In the genomic region with DNA sequence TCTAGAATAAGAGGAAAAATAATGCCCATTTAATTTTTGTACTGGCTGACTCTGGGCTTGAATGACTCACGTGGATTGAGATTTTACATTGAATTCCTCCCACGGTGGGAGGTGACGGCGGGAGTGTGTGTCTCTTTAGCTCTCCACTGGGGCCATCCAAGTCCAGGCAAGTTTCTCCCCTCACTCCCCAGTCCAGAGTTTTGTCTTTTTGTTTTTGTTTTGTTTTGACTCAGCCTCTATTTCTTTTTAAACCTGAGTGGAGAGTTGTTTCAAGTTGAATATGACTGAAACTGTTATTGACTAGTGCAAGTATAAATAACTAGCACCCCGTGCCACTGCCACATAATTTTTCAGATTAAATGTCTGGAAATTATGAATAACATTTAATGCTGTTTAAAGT, we compare ENCODE assay signal across 1 cellular context.
TF ChIP-seq lines count a peak whose summit lies in the region.

No MANE protein-coding gene starts in this region.

TF ChIP-seq in GM12878, 131 proteins besides CTCF, POLR2A, EP300 and RAD21:
- TF ChIP-seq, protein P1, sequence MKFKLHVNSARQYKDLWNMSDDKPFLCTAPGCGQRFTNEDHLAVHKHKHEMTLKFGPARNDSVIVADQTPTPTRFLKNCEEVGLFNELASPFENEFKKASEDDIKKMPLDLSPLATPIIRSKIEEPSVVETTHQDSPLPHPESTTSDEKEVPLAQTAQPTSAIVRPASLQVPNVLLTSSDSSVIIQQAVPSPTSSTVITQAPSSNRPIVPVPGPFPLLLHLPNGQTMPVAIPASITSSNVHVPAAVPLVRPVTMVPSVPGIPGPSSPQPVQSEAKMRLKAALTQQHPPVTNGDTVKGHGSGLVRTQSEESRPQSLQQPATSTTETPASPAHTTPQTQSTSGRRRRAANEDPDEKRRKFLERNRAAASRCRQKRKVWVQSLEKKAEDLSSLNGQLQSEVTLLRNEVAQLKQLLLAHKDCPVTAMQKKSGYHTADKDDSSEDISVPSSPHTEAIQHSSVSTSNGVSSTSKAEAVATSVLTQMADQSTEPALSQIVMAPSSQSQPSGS (IDR thresholded peaks at IDR 0.05; ENCODE audit: low read length), result 0 out of 2 replicates have a peak, but pooled peaks have one; percentile 41
- TF ChIP-seq NR2F1 (conservative IDR thresholded peaks at IDR 0.05) (no peak), TCF12 (IDR thresholded peaks at IDR 0.05; ENCODE audit: low read depth, low read length) (no peak), NFYA (IDR thresholded peaks at IDR 0.05; ENCODE audit: borderline replicate concordance, low read depth, low read length) (no peak), FOXM1 (IDR thresholded peaks at IDR 0.05; ENCODE audit: low read depth, low read length) (peak; percentile 28; the same call in 1 of the 2 replicates), SMAD5 (IDR thresholded peaks at IDR 0.05; ENCODE audit: low read depth) (no peak), IKZF2 (IDR thresholded peaks at IDR 0.05) (peak; percentile 67 to 74), SIN3A (IDR thresholded peaks at IDR 0.05; ENCODE audit: low read depth, low read length) (no peak), JUND (IDR thresholded peaks at IDR 0.05; ENCODE audit: low read depth, low read length) (peak; percentile 82), NFIC (IDR thresholded peaks at IDR 0.05; ENCODE audit: low read depth, low read length) (peak; percentile 45; the same call in 1 of the 2 replicates), SUZ12 (IDR thresholded peaks at IDR 0.05; ENCODE audit: unreplicated experiment) (no peak), ETV6 (conservative IDR thresholded peaks at IDR 0.05 in 1 of 2, IDR thresholded peaks at IDR 0.05 in 1 of 2; ENCODE audit: borderline replicate concordance in 1 of 2, low read depth in 1 of 2) (0 out of 4 replicates have a peak, but pooled peaks of 1 of the 2 experiments have one; percentile 16), MTA2 (IDR thresholded peaks at IDR 0.05; ENCODE audit: low read depth) (peak; percentile 47), BHLHE40 (IDR thresholded peaks at IDR 0.05; ENCODE audit: borderline replicate concordance in 1 of 2, low read depth in 2 of 2, low read length in 1 of 2) (peak; percentile 51 to 54; a peak in 3 of 4 replicates), ATF7 (IDR thresholded peaks at IDR 0.05; ENCODE audit: low read depth) (peak; percentile 37; the same call in 1 of the 2 replicates), IKZF1 (conservative IDR thresholded peaks at IDR 0.05) (peak; percentile 32; the same call in 1 of the 2 replicates), RCOR1 (conservative IDR thresholded peaks at IDR 0.05; ENCODE audit: low read depth, low read length) (no peak), JUNB (IDR thresholded peaks at IDR 0.05) (peak; percentile 85), ZNF274 (IDR thresholded peaks at IDR 0.05; ENCODE audit: insufficient read depth, insufficient read length) (no peak), POU2F2 (IDR thresholded peaks at IDR 0.05; ENCODE audit: borderline replicate concordance, low read depth, low read length) (no peak), HDGF (IDR thresholded peaks at IDR 0.05) (no peak), NBN (IDR thresholded peaks at IDR 0.05) (no peak), RUNX3 (IDR thresholded peaks at IDR 0.05; ENCODE audit: low read length) (peak; percentile 41; the same call in 1 of the 2 replicates), MEF2A (IDR thresholded peaks at IDR 0.05; ENCODE audit: insufficient read depth, low read depth, low read length) (peak; percentile 71; the same call in 1 of the 2 replicates), MTA3 (IDR thresholded peaks at IDR 0.05; ENCODE audit: borderline replicate concordance, low read length) (peak; percentile 33; the same call in 1 of the 2 replicates), BRCA1 (IDR thresholded peaks at IDR 0.05; ENCODE audit: low read depth, low read length) (no peak)
- TF ChIP-seq, protein P2, sequence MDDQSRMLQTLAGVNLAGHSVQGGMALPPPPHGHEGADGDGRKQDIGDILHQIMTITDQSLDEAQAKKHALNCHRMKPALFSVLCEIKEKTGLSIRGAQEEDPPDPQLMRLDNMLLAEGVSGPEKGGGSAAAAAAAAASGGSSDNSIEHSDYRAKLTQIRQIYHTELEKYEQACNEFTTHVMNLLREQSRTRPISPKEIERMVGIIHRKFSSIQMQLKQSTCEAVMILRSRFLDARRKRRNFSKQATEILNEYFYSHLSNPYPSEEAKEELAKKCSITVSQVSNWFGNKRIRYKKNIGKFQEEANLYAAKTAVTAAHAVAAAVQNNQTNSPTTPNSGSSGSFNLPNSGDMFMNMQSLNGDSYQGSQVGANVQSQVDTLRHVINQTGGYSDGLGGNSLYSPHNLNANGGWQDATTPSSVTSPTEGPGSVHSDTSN (IDR thresholded peaks at IDR 0.05; ENCODE audit: insufficient replicate concordance, low read depth, low read length), result no peak
- TF ChIP-seq, protein P3, sequence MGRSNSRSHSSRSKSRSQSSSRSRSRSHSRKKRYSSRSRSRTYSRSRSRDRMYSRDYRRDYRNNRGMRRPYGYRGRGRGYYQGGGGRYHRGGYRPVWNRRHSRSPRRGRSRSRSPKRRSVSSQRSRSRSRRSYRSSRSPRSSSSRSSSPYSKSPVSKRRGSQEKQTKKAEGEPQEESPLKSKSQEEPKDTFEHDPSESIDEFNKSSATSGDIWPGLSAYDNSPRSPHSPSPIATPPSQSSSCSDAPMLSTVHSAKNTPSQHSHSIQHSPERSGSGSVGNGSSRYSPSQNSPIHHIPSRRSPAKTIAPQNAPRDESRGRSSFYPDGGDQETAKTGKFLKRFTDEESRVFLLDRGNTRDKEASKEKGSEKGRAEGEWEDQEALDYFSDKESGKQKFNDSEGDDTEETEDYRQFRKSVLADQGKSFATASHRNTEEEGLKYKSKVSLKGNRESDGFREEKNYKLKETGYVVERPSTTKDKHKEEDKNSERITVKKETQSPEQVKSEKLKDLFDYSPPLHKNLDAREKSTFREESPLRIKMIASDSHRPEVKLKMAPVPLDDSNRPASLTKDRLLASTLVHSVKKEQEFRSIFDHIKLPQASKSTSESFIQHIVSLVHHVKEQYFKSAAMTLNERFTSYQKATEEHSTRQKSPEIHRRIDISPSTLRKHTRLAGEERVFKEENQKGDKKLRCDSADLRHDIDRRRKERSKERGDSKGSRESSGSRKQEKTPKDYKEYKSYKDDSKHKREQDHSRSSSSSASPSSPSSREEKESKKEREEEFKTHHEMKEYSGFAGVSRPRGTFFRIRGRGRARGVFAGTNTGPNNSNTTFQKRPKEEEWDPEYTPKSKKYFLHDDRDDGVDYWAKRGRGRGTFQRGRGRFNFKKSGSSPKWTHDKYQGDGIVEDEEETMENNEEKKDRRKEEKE (IDR thresholded peaks at IDR 0.05), result no peak
- TF ChIP-seq, protein P4, sequence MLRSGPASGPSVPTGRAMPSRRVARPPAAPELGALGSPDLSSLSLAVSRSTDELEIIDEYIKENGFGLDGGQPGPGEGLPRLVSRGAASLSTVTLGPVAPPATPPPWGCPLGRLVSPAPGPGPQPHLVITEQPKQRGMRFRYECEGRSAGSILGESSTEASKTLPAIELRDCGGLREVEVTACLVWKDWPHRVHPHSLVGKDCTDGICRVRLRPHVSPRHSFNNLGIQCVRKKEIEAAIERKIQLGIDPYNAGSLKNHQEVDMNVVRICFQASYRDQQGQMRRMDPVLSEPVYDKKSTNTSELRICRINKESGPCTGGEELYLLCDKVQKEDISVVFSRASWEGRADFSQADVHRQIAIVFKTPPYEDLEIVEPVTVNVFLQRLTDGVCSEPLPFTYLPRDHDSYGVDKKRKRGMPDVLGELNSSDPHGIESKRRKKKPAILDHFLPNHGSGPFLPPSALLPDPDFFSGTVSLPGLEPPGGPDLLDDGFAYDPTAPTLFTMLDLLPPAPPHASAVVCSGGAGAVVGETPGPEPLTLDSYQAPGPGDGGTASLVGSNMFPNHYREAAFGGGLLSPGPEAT (IDR thresholded peaks at IDR 0.05; ENCODE audit: low read depth), result peak; percentile 61; the same call in 1 of the 2 replicates
- TF ChIP-seq, protein P5, sequence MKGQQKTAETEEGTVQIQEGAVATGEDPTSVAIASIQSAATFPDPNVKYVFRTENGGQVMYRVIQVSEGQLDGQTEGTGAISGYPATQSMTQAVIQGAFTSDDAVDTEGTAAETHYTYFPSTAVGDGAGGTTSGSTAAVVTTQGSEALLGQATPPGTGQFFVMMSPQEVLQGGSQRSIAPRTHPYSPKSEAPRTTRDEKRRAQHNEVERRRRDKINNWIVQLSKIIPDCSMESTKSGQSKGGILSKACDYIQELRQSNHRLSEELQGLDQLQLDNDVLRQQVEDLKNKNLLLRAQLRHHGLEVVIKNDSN (IDR thresholded peaks at IDR 0.05; ENCODE audit: borderline replicate concordance, extremely low read length, insufficient read depth, low read depth, low read length), result no peak
- TF ChIP-seq, protein P6, sequence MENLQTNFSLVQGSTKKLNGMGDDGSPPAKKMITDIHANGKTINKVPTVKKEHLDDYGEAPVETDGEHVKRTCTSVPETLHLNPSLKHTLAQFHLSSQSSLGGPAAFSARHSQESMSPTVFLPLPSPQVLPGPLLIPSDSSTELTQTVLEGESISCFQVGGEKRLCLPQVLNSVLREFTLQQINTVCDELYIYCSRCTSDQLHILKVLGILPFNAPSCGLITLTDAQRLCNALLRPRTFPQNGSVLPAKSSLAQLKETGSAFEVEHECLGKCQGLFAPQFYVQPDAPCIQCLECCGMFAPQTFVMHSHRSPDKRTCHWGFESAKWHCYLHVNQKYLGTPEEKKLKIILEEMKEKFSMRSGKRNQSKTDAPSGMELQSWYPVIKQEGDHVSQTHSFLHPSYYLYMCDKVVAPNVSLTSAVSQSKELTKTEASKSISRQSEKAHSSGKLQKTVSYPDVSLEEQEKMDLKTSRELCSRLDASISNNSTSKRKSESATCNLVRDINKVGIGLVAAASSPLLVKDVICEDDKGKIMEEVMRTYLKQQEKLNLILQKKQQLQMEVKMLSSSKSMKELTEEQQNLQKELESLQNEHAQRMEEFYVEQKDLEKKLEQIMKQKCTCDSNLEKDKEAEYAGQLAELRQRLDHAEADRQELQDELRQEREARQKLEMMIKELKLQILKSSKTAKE (IDR thresholded peaks at IDR 0.05; ENCODE audit: low read depth, poor library complexity, severe bottlenecking), result peak; percentile 67
